Comparison of ENCODE assay signal across 24 cellular contexts in genomic region chr5:146059349-146060220, GRCh38. TPM values are rescaled to one million over a fixed set of nuclear protein-coding genes. Genes with fewer than 3 reads are reported as not detected.
A peak's percentile ranks its signal among the peaks of the same experiment; 100 is the strongest.
DNase-seq lines count a peak whose midpoint lies in the region; ATAC-seq and TF ChIP-seq lines count a peak whose summit lies in the region.
"Had no signal": no experiment of that assay in that cellular context is flagged by ENCODE, and none has a peak within 500 bp of the region (broad histone marks: within the 10 kb centered on the region; RNA-seq: fewer than 3 reads in every experiment).

No MANE protein-coding gene starts in this region.

- peak; percentile 23 for DNase-seq in activated CD8-positive, alpha-beta memory T cell treated with anti-CD3 and anti-CD28 coated beads, Interleukin-2, amount 50 U/mL, for 48 hours
- no peak for DNase-seq in activated CD8-positive, alpha-beta memory T cell treated with anti-CD3 and anti-CD28 coated beads, Interleukin-2, amount 50 U/mL, for 4 hours
- DNase-seq in fibroblast of gingiva (ENCODE audit: low read depth) = peak; percentile 23
- peak; percentile 57 for DNase-seq in right atrium auricular region (ENCODE audit: low spot score)
- DNase-seq in upper lobe of right lung = no peak
- no peak for DNase-seq in activated effector memory CD4-positive, alpha-beta T cell treated with anti-CD3 and anti-CD28 coated beads, Interleukin-2, amount 50 U/mL, for 16 hours
- DNase-seq in NOMO-1 (lab: John Stamatoyannopoulos, UW; ENCODE audit: unreplicated experiment in 2 of 2) = no peak
- DNase-seq in cerebellar nuclear complex (lab: John Stamatoyannopoulos, UW) = no peak
- DNase-seq: activated CD4-positive, alpha-beta memory T cell treated with anti-CD3 and anti-CD28 coated beads for 36 hours; activated naive CD8-positive, alpha-beta T cell treated with anti-CD3 and anti-CD28 coated beads for 36 hours; aorta; CD8-positive, alpha-beta T cell; glutamatergic neuron; Kasumi-1; NCI-H1048; NCI-H1694; NCI-H524 treated with DMSO at 0.1 percent for 48 hours; Peyer's patch; sigmoid colon; stimulated activated naive CD4-positive, alpha-beta T cell treated with Interleukin-2 at 50 U/mL for 16 hours had no signal

- TF ChIP-seq CTCF in right atrium auricular region (IDR thresholded peaks at IDR 0.05) (no peak), upper lobe of right lung (IDR thresholded peaks at IDR 0.05) (no peak)

- peak overlapping the region; percentile 81 to 95 for H3K27ac ChIP-seq in right atrium auricular region
- H3K27ac ChIP-seq in upper lobe of right lung = no peak overlapping the region
- H3K27ac ChIP-seq: neutrophil, Peyer's patch, sigmoid colon had no signal

- H3K27me3 ChIP-seq in right atrium auricular region (no peaks in the 10 kb centered on the region), upper lobe of right lung (no peaks in the 10 kb centered on the region)
- H3K27me3 ChIP-seq: Peyer's patch, sigmoid colon had no signal

- H3K4me1 ChIP-seq in right atrium auricular region (peaks cover 0 to 30% of the 10 kb centered on the region in 2 donors), upper lobe of right lung (no peaks in the 10 kb centered on the region)
- H3K4me1 ChIP-seq: Peyer's patch, sigmoid colon had no signal

- intact Hi-C loops in upper lobe of right lung (cut with DNase I) = no loop called here

- peak overlapping the region; percentile 38 to 44 for H3K4me3 ChIP-seq in right atrium auricular region
- H3K4me3 ChIP-seq in upper lobe of right lung = no peak overlapping the region
- H3K4me3 ChIP-seq: Peyer's patch, sigmoid colon had no signal

- H3K36me3 ChIP-seq in right atrium auricular region (peaks cover 9% of the 10 kb centered on the region), upper lobe of right lung (no peaks in the 10 kb centered on the region)
- H3K36me3 ChIP-seq: neutrophil, sigmoid colon had no signal

- peak; percentile 36 for ATAC-seq in upper lobe of right lung
- ATAC-seq: CD8-positive, alpha-beta T cell; HepG2 had no signal

- H3K9me3 ChIP-seq in right atrium auricular region = no peaks in the 10 kb centered on the region
- H3K9me3 ChIP-seq in upper lobe of right lung = no peaks in the 10 kb centered on the region
- H3K9me3 ChIP-seq: neutrophil, Peyer's patch, sigmoid colon had no signal

RNA-seq across cellular contexts. Expression of gene PLAC8L1, which starts 45.8 kb away (rescaled TPM):
- not detected for total RNA-seq in right atrium auricular region
- total RNA-seq in upper lobe of right lung = not detected
- total RNA-seq: A172; CD8-positive, alpha-beta T cell; dermis microvascular lymphatic vessel endothelial cell; HepG2 had no signal

Comparison
In these comparisons a context has a peak if more than half of its experiments do, and no peak if none do; other contexts are left out.
1. DNase-seq: peak in activated CD8-positive, alpha-beta memory T cell treated with anti-CD3 and anti-CD28 coated beads, Interleukin-2, amount 50 U/mL, for 48 hours (single experiment), fibroblast of gingiva (single experiment) and right atrium auricular region (single experiment); none in activated CD8-positive, alpha-beta memory T cell treated with anti-CD3 and anti-CD28 coated beads, Interleukin-2, amount 50 U/mL, for 4 hours (single experiment), upper lobe of right lung (single experiment), activated effector memory CD4-positive, alpha-beta T cell treated with anti-CD3 and anti-CD28 coated beads, Interleukin-2, amount 50 U/mL, for 16 hours (single experiment), NOMO-1 (0 of 2) and cerebellar nuclear complex (0 of 2).